Comparison of ENCODE assay signal across 24 cellular contexts in genomic region chr6:38146658-38147027, GRCh38.
"Had no signal": no experiment of that assay in that cellular context is flagged by ENCODE, and none has a peak within 500 bp of the region (broad histone marks: within the 10 kb centered on the region; RNA-seq: fewer than 3 reads in every experiment).

No MANE protein-coding gene starts in this region.

- H3K4me1 ChIP-seq: testis, transverse colon had no signal

- DNase-seq: kidney; left colon; left lung; lower lobe of right lung; mesenchymal stem cell; naive thymus-derived CD8-positive, alpha-beta T cell; ovary; stimulated activated CD4-positive, alpha-beta T cell treated with anti-CD3 and anti-CD28 coated beads, Interleukin-12 subunit alpha, Interleukin-12 subunit beta, amount 100 ng/mL, for 4 hours; stimulated activated CD4-positive, alpha-beta T cell treated with anti-CD3 and anti-CD28 coated beads, Interleukin-15, amount 100 ng/mL, for 24 hours; stimulated activated CD4-positive, alpha-beta T cell treated with anti-CD3 and anti-CD28 coated beads, Interleukin-2, amount 100 ng/mL, for 24 hours; stimulated activated CD4-positive, alpha-beta T cell treated with anti-CD3 and anti-CD28 coated beads, Interleukin-4, amount 100 ng/mL, for 1 hour; stimulated activated naive B cell treated with anti-CD40 and anti-IgM and Interleukin-4, amounts not matched to agents 10 μg/mL and 1 μg/mL and 100 μg/mL, for 72 hours; stimulated activated naive CD8-positive, alpha-beta T cell treated with anti-CD3 and anti-CD28 coated beads, Interleukin-15, Interleukin-2, amounts not matched to agents 100 U/mL and 50 U/mL, for 24 hours; stomach; testis; thyroid gland; transverse colon had no signal

- H3K27me3 ChIP-seq: hepatocyte, left lung, ovary, right atrium auricular region, stomach, testis, thyroid gland, transverse colon, upper lobe of left lung, vagina had no signal

- H3K4me3 ChIP-seq: hepatocyte, left lung, lower lobe of right lung, ovary, right atrium auricular region, skin epidermis, stomach, testis, thyroid gland, transverse colon, upper lobe of left lung, vagina had no signal

- H3K9me3 ChIP-seq: left lung, lower lobe of right lung, ovary, right atrium auricular region, stomach, testis, thyroid gland, transverse colon, upper lobe of left lung, vagina had no signal

- H3K4me2 ChIP-seq: hepatocyte had no signal

- H3K36me3 ChIP-seq: ovary, right atrium auricular region, thyroid gland, transverse colon, upper lobe of left lung, vagina had no signal

- H3K9me3 Mint-ChIP-seq: naive thymus-derived CD8-positive, alpha-beta T cell; stimulated activated naive B cell treated with anti-CD40 and anti-IgM and Interleukin-4, amounts not matched to agents 10 μg/mL and 1 μg/mL and 100 μg/mL, for 72 hours had no signal

- H3K4me3 Mint-ChIP-seq: naive thymus-derived CD8-positive, alpha-beta T cell; stimulated activated naive B cell treated with anti-CD40 and anti-IgM and Interleukin-4, amounts not matched to agents 10 μg/mL and 1 μg/mL and 100 μg/mL, for 72 hours had no signal

- H3K27ac ChIP-seq: hepatocyte, left lung, lower lobe of right lung, ovary, right atrium auricular region, skin epidermis, stomach, testis, thyroid gland, transverse colon, upper lobe of left lung, vagina had no signal

- ATAC-seq: left colon; left lung; naive thymus-derived CD8-positive, alpha-beta T cell; sciatic nerve; stimulated activated naive B cell treated with anti-CD40 and anti-IgM and Interleukin-4, amounts not matched to agents 10 μg/mL and 1 μg/mL and 100 μg/mL, for 72 hours; stimulated activated naive CD8-positive, alpha-beta T cell treated with anti-CD3 and anti-CD28 coated beads, Interleukin-15, Interleukin-2, amounts not matched to agents 100 U/mL and 50 U/mL, for 24 hours had no signal

- FAIRE-seq: kidney had no signal

- H3K27me3 Mint-ChIP-seq: naive thymus-derived CD8-positive, alpha-beta T cell; progenitor cell of endocrine pancreas; stimulated activated naive B cell treated with anti-CD40 and anti-IgM and Interleukin-4, amounts not matched to agents 10 μg/mL and 1 μg/mL and 100 μg/mL, for 72 hours had no signal
